Comparison of ENCODE assay signal across 10 cellular contexts in genomic region chr11:45922425-45923082, GRCh38. TPM values are rescaled to one million over a fixed set of nuclear protein-coding genes. Genes with fewer than 3 reads are reported as not detected.
DNase-seq lines count a peak whose midpoint lies in the region; ATAC-seq and TF ChIP-seq lines count a peak whose summit lies in the region.
"Had no signal": no experiment of that assay in that cellular context is flagged by ENCODE, and none has a peak within 500 bp of the region (broad histone marks: within the 10 kb centered on the region; RNA-seq: fewer than 3 reads in every experiment).

Gene LARGE2 (plus strand): TSS chr11:45922656. CDS start chr11:45922883, 227 bp downstream.

- TF ChIP-seq CTCF in Calu3 (IDR thresholded peaks at IDR 0.05; ENCODE audit: unreplicated experiment) (peak; percentile 19), type B pancreatic cell (conservative IDR thresholded peaks at IDR 0.05) (no peak)

- peak within 1 kb of the TSS; percentile 52 for H3K27ac Mint-ChIP-seq in Calu3 (ENCODE audit: unreplicated experiment)
- H3K27ac Mint-ChIP-seq in activated naive CD4-positive, alpha-beta T cell treated with anti-CD3 and anti-CD28 coated beads, Interleukin-2, amount 50 U/mL, for 24 hours, result peak within 1 kb of the TSS; percentile 72
- peak within 1 kb of the TSS; percentile 90 for H3K27ac Mint-ChIP-seq in type B pancreatic cell

- CTCF ChIA-PET in Calu3 (lab: Charles Lee), result no interaction called here

- H3K4me3 Mint-ChIP-seq in Calu3 (ENCODE audit: low read depth, unreplicated experiment) (peak within 1 kb of the TSS; percentile 79), type B pancreatic cell (peak within 1 kb of the TSS; percentile 87)
- peak within 1 kb of the TSS; percentile 76 for H3K4me3 Mint-ChIP-seq in activated naive CD4-positive, alpha-beta T cell treated with anti-CD3 and anti-CD28 coated beads, Interleukin-2, amount 50 U/mL, for 24 hours

- H3K36me3 Mint-ChIP-seq in Calu3 (ENCODE audit: insufficient read depth, unreplicated experiment) (peaks cover 24% of the 10 kb centered on the region), type B pancreatic cell (no peaks in the 10 kb centered on the region)
- H3K36me3 Mint-ChIP-seq in activated naive CD4-positive, alpha-beta T cell treated with anti-CD3 and anti-CD28 coated beads, Interleukin-2, amount 50 U/mL, for 24 hours, result peaks cover 1% of the 10 kb centered on the region

- intact Hi-C loops in Calu3 (cut with micrococcal nuclease; ENCODE audit: unreplicated experiment), result no loop called here

- H3K9me3 Mint-ChIP-seq in Calu3 (ENCODE audit: low read depth, unreplicated experiment) (no peaks in the 10 kb centered on the region), type B pancreatic cell (no peaks in the 10 kb centered on the region)
- no peaks in the 10 kb centered on the region for H3K9me3 Mint-ChIP-seq in activated naive CD4-positive, alpha-beta T cell treated with anti-CD3 and anti-CD28 coated beads, Interleukin-2, amount 50 U/mL, for 24 hours

- ATAC-seq in left lobe of liver, result peak; percentile 59
- ATAC-seq in HG02840 (IDR thresholded peaks at IDR 0.05; ENCODE audit: low FRiP score, unreplicated experiment), result no peak

- H3K27me3 Mint-ChIP-seq in Calu3 (ENCODE audit: unreplicated experiment) (no peaks in the 10 kb centered on the region), type B pancreatic cell (peaks cover 34% of the 10 kb centered on the region)
- H3K27me3 Mint-ChIP-seq in activated naive CD4-positive, alpha-beta T cell treated with anti-CD3 and anti-CD28 coated beads, Interleukin-2, amount 50 U/mL, for 24 hours, result peaks cover 11% of the 10 kb centered on the region

- peaks cover 8% of the 10 kb centered on the region for H3K4me1 Mint-ChIP-seq in Calu3 (ENCODE audit: low read depth, unreplicated experiment)
- H3K4me1 Mint-ChIP-seq in activated naive CD4-positive, alpha-beta T cell treated with anti-CD3 and anti-CD28 coated beads, Interleukin-2, amount 50 U/mL, for 24 hours, result peaks cover 38% of the 10 kb centered on the region
- peaks cover 11% of the 10 kb centered on the region for H3K4me1 Mint-ChIP-seq in type B pancreatic cell (ENCODE audit: unreplicated experiment)

- peak; percentile 82 for DNase-seq in Calu3
- peak; percentile 88 for DNase-seq in NCI-H1105 (lab: John Stamatoyannopoulos, UW)
- no peak for DNase-seq in left lobe of liver (ENCODE audit: low spot score)
- DNase-seq in type B pancreatic cell (ENCODE audit: extremely low spot score, unreplicated experiment), result no peak
- no peak for DNase-seq in Ammon's horn (ENCODE audit: low spot score)
- DNase-seq in GM19238 (ENCODE audit: insufficient read length, low spot score), result no peak

- BruUV-seq in Calu3 (replicated peaks; lab: Mats Ljungman, UMichigan), result no TSS peak

RNA-seq across cellular contexts. Expression of gene LARGE2, which starts in this region (rescaled TPM):
- total RNA-seq in Calu3 (2022), result 30.1 and 33.9 TPM in 2 replicates
- total RNA-seq in left lobe of liver, result 2.9 TPM
- 12.4 and 29.9 TPM in 2 replicates for total RNA-seq in type B pancreatic cell (ENCODE audit: low replicate concordance)
- total RNA-seq: dermis microvascular lymphatic vessel endothelial cell, subcutaneous adipose tissue had no signal

Comparison
In these comparisons a context has a peak if more than half of its experiments do, and no peak if none do; other contexts are left out.
1. DNase-seq: peak in Calu3 (single experiment) and NCI-H1105 (single experiment); none in left lobe of liver (single experiment), type B pancreatic cell (single experiment), Ammon's horn (single experiment) and GM19238 (single experiment).
2. Peak in every context shown above with its lines, with median percentiles within 50 percentile points of each other: H3K27ac Mint-ChIP-seq and H3K4me3 Mint-ChIP-seq.